ENCODE assay signal across 21 cellular contexts in genomic region chr2:102368461-102369109, GRCh38. TPM values are rescaled to one million over a fixed set of nuclear protein-coding genes. Genes with fewer than 3 reads are reported as not detected.
A peak's percentile ranks its signal among the peaks of the same experiment; 100 is the strongest.
DNase-seq lines count a peak whose midpoint lies in the region; ATAC-seq lines count a peak whose summit lies in the region.
"Had no signal": no experiment of that assay in that cellular context is flagged by ENCODE, and none has a peak within 500 bp of the region (broad histone marks: within the 10 kb centered on the region; RNA-seq: fewer than 3 reads in every experiment).

No MANE protein-coding gene starts in this region.

- H3K9me3 ChIP-seq in effector memory CD4-positive, alpha-beta T cell (ENCODE audit: control insufficient read depth, low read length): no peaks in the 10 kb centered on the region
- H3K9me3 ChIP-seq in thymus (ENCODE audit: control insufficient read depth): no peaks in the 10 kb centered on the region
- H3K9me3 ChIP-seq: psoas muscle, SK-N-SH had no signal

- CTCF ChIA-PET in activated naive CD4-positive, alpha-beta T cell treated with anti-CD3 and anti-CD28 coated beads for 36 hours (lab: Charles Lee): interaction anchor here (0.7 to 3.6 kb wide), 7 partner anchors 12 to 133 kb away, joined by 3 to 18 read pairs (median 8); partner anchors contain the start of gene IL18R1

- intact Hi-C loops in activated naive CD4-positive, alpha-beta T cell treated with anti-CD3 and anti-CD28 coated beads for 36 hours (cut with micrococcal nuclease): loop anchor here (5.0 to 10.0 kb wide), 3 partner anchors 294 to 634 kb away; no protein-coding TSS in a partner anchor

- peak; percentile 25 for ATAC-seq in activated T-helper 17 cell treated with anti-CD3 and anti-CD28 coated beads, Interleukin-2, amount 50 U/mL, for 72 hours (replicated peaks)
- ATAC-seq: esophagus mucosa, left colon, psoas muscle had no signal

- peaks cover 74% of the 10 kb centered on the region for H3K36me3 Mint-ChIP-seq in activated naive CD4-positive, alpha-beta T cell treated with anti-CD3 and anti-CD28 coated beads for 36 hours (ENCODE audit: low read depth)
- H3K36me3 Mint-ChIP-seq in activated T-helper 17 cell treated with anti-CD3 and anti-CD28 coated beads, Interleukin-2, amount 50 U/mL, for 72 hours (ENCODE audit: low read depth): peaks cover 100% of the 10 kb centered on the region
- H3K36me3 Mint-ChIP-seq: neural progenitor cell had no signal

- no peaks in the 10 kb centered on the region for H3K27me3 ChIP-seq in effector memory CD4-positive, alpha-beta T cell (replicated peaks; ENCODE audit: control insufficient read depth, insufficient read depth, low read length, poor library complexity, severe bottlenecking)
- no peaks in the 10 kb centered on the region for H3K27me3 ChIP-seq in thymus (ENCODE audit: control insufficient read depth, insufficient read depth)
- H3K27me3 ChIP-seq: cardiac muscle cell, neural progenitor cell, stomach had no signal

- peaks cover 8% of the 10 kb centered on the region for H3K36me3 ChIP-seq in effector memory CD4-positive, alpha-beta T cell (ENCODE audit: control insufficient read depth, insufficient read depth, low read length)
- H3K36me3 ChIP-seq in thymus (ENCODE audit: control insufficient read depth, insufficient read depth): no peaks in the 10 kb centered on the region
- H3K36me3 ChIP-seq: cardiac muscle cell, neural progenitor cell had no signal

- 96% methylated on average over 5 of the region's 5 CpGs for WGBS in thymus

- peaks cover 15% of the 10 kb centered on the region for H3K4me1 ChIP-seq in effector memory CD4-positive, alpha-beta T cell (ENCODE audit: control insufficient read depth, insufficient read depth, low read length, poor library complexity, severe bottlenecking)
- no peaks in the 10 kb centered on the region for H3K4me1 ChIP-seq in thymus (ENCODE audit: control insufficient read depth, insufficient read depth, low read length)
- H3K4me1 ChIP-seq: neural progenitor cell, psoas muscle, stomach had no signal

- H3K27ac Mint-ChIP-seq in activated naive CD4-positive, alpha-beta T cell treated with anti-CD3 and anti-CD28 coated beads for 36 hours: peak overlapping the region; percentile 94
- H3K27ac Mint-ChIP-seq in activated T-helper 17 cell treated with anti-CD3 and anti-CD28 coated beads, Interleukin-2, amount 50 U/mL, for 72 hours: peak overlapping the region; percentile 92
- H3K27ac Mint-ChIP-seq: neural progenitor cell had no signal

- no peak for DNase-seq in activated naive CD4-positive, alpha-beta T cell treated with anti-CD3 and anti-CD28 coated beads for 36 hours
- DNase-seq in activated naive CD4-positive, alpha-beta T cell (lab: John Stamatoyannopoulos, UW): no peak
- DNase-seq in effector memory CD4-positive, alpha-beta T cell: peak in 1 of 3 donors; percentile 24
- no peak for DNase-seq in T1000 (lab: John Stamatoyannopoulos, UW)
- DNase-seq in stimulated activated CD4-positive, alpha-beta T cell treated with anti-CD3 and anti-CD28 coated beads, Interleukin-2, amount 100 ng/mL, for 24 hours: no peak
- no peak for DNase-seq in NCI-H510A treated with DMSO at 0.1 percent for 48 hours (lab: John Stamatoyannopoulos, UW)
- DNase-seq: amniotic stem cell, GOT3, left colon, NCI-H1105 treated with DMSO at 0.1 percent for 48 hours, NCI-H2171 treated with DMSO at 0.1 percent for 48 hours, NCI-H774, psoas muscle, SK-N-SH, stomach had no signal

- H3K9me3 Mint-ChIP-seq in activated naive CD4-positive, alpha-beta T cell treated with anti-CD3 and anti-CD28 coated beads for 36 hours: peaks cover 36% of the 10 kb centered on the region
- peaks cover 7% of the 10 kb centered on the region for H3K9me3 Mint-ChIP-seq in activated T-helper 17 cell treated with anti-CD3 and anti-CD28 coated beads, Interleukin-2, amount 50 U/mL, for 72 hours

- H3K4me3 Mint-ChIP-seq in activated naive CD4-positive, alpha-beta T cell treated with anti-CD3 and anti-CD28 coated beads for 36 hours: no peak overlapping the region
- peak overlapping the region; percentile 70 for H3K4me3 Mint-ChIP-seq in activated T-helper 17 cell treated with anti-CD3 and anti-CD28 coated beads, Interleukin-2, amount 50 U/mL, for 72 hours
- H3K4me3 Mint-ChIP-seq: neural progenitor cell had no signal

- H3K4me3 ChIP-seq in effector memory CD4-positive, alpha-beta T cell (ENCODE audit: insufficient read depth, low read depth, low read length, poor library complexity, severe bottlenecking): no peak overlapping the region
- H3K4me3 ChIP-seq in thymus (ENCODE audit: low read length): no peak overlapping the region
- H3K4me3 ChIP-seq: cardiac muscle cell, neural progenitor cell, psoas muscle, stomach had no signal

- H3K27ac ChIP-seq in effector memory CD4-positive, alpha-beta T cell (ENCODE audit: insufficient read depth, low read length, poor library complexity, severe bottlenecking): peak overlapping the region; percentile 30
- peak overlapping the region; percentile 2 for H3K27ac ChIP-seq in thymus (ENCODE audit: low read depth)
- H3K27ac ChIP-seq: cardiac muscle cell, neural progenitor cell, psoas muscle had no signal

- no peaks in the 10 kb centered on the region for H3K27me3 Mint-ChIP-seq in activated naive CD4-positive, alpha-beta T cell treated with anti-CD3 and anti-CD28 coated beads for 36 hours (ENCODE audit: low read depth)
- no peaks in the 10 kb centered on the region for H3K27me3 Mint-ChIP-seq in activated T-helper 17 cell treated with anti-CD3 and anti-CD28 coated beads, Interleukin-2, amount 50 U/mL, for 72 hours

- peaks cover 65% of the 10 kb centered on the region for H3K4me1 Mint-ChIP-seq in activated naive CD4-positive, alpha-beta T cell treated with anti-CD3 and anti-CD28 coated beads for 36 hours (ENCODE audit: low read depth)
- H3K4me1 Mint-ChIP-seq in activated T-helper 17 cell treated with anti-CD3 and anti-CD28 coated beads, Interleukin-2, amount 50 U/mL, for 72 hours: peaks cover 45% of the 10 kb centered on the region
- H3K4me1 Mint-ChIP-seq: neural progenitor cell had no signal

RNA-seq across cellular contexts. Expression of gene IL18R1, which starts 13.0 kb away (rescaled TPM):
- total RNA-seq in activated naive CD4-positive, alpha-beta T cell treated with anti-CD3 and anti-CD28 coated beads for 36 hours: 10 to 100 TPM; 17.1 to 18.4 TPM
- total RNA-seq in activated T-helper 17 cell treated with anti-CD3 and anti-CD28 coated beads, Interleukin-2, amount 50 U/mL, for 72 hours: 10 to 100 TPM; 20.5 to 27.7 TPM
- polyA plus RNA-seq in thymus: 9.8 TPM
- total RNA-seq: LHCN-M2 had no signal
- polyA plus RNA-seq: SK-N-SH had no signal

RNA-seq across cellular contexts. Expression of gene IL18RAP, which starts 54.4 kb away (rescaled TPM):
- total RNA-seq in activated naive CD4-positive, alpha-beta T cell treated with anti-CD3 and anti-CD28 coated beads for 36 hours: 10 to 100 TPM; 11.2 to 15.1 TPM
- total RNA-seq in activated T-helper 17 cell treated with anti-CD3 and anti-CD28 coated beads, Interleukin-2, amount 50 U/mL, for 72 hours: 1 to 10 TPM; 3.7 to 5.6 TPM
- polyA plus RNA-seq in thymus: 3.0 TPM
- total RNA-seq: LHCN-M2 had no signal
- polyA plus RNA-seq: cardiac muscle cell, SK-N-SH had no signal

RNA-seq across cellular contexts. Expression of gene IL1RL1, which starts 57.2 kb away (rescaled TPM):
- total RNA-seq in activated naive CD4-positive, alpha-beta T cell treated with anti-CD3 and anti-CD28 coated beads for 36 hours: under 1 TPM; 0.22 to 0.43 TPM
- total RNA-seq in activated T-helper 17 cell treated with anti-CD3 and anti-CD28 coated beads, Interleukin-2, amount 50 U/mL, for 72 hours: under 1 TPM; 0.24 to 0.79 TPM
- polyA plus RNA-seq in thymus: 2.3 TPM
- total RNA-seq: cardiac muscle cell, LHCN-M2 had no signal
- polyA plus RNA-seq: cardiac muscle cell, SK-N-SH had no signal
